30 cellular contexts compared by ENCODE assay signal in the genomic region with DNA sequence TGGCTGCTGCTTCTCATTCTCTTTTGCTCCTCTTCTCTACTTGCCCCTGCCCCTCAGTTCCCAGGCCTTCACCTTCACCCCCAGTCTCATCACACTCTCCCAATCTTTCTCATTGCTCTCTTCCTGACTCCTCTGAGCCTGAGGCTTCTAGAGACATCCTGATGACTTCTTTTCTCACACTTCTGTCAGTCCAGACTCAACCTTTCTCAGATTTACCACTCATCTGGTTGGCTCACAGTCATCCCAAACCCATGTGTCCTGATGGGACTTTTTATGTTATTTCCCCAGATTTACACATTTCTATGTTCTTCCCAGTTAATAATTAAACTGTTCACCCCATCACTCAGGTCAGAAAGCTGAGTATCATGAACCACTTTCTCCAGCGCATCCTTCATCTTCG.
DNase-seq lines count a peak whose midpoint lies in the region; ATAC-seq lines count a peak whose summit lies in the region.
"Had no signal": no experiment of that assay in that cellular context is flagged by ENCODE, and none has a peak within 500 bp of the region (broad histone marks: within the 10 kb centered on the region; RNA-seq: fewer than 3 reads in every experiment).

No MANE protein-coding gene starts in this region.

- H3K27me3 Mint-ChIP-seq in stimulated activated naive CD8-positive, alpha-beta T cell treated with anti-CD3 and anti-CD28 coated beads, Interleukin-15, Interleukin-2, amounts not matched to agents 100 ng/mL and 50 ng/mL, for 24 hours, result no peaks in the 10 kb centered on the region
- H3K27me3 Mint-ChIP-seq in T-cell, result no peaks in the 10 kb centered on the region
- H3K27me3 Mint-ChIP-seq: activated T-cell treated with anti-CD3 and anti-CD28 coated beads, Interleukin-2, amount 50 U/mL, for 24 hours; CD4-positive, alpha-beta memory T cell had no signal

- H3K9me3 Mint-ChIP-seq in stimulated activated naive CD8-positive, alpha-beta T cell treated with anti-CD3 and anti-CD28 coated beads, Interleukin-15, Interleukin-2, amounts not matched to agents 100 ng/mL and 50 ng/mL, for 24 hours, result peaks cover 3% of the 10 kb centered on the region
- peaks cover 2 to 14% (median 3%) of the 10 kb centered on the region in 3 donors for H3K9me3 Mint-ChIP-seq in T-cell

- CTCF ChIA-PET in T-cell (lab: Charles Lee), result interaction anchor here in 1 of 2 donors (0.6 kb wide), 1 partner anchor 122 kb away, joined by 3 read pairs; no protein-coding TSS in a partner anchor

- H3K4me1 Mint-ChIP-seq in stimulated activated naive CD8-positive, alpha-beta T cell treated with anti-CD3 and anti-CD28 coated beads, Interleukin-15, Interleukin-2, amounts not matched to agents 100 ng/mL and 50 ng/mL, for 24 hours (ENCODE audit: low read depth), result peaks cover 29% of the 10 kb centered on the region
- peaks cover 22 to 30% (median 27%) of the 10 kb centered on the region in 3 donors for H3K4me1 Mint-ChIP-seq in T-cell

- no peak for ATAC-seq in stimulated activated naive CD8-positive, alpha-beta T cell treated with anti-CD3 and anti-CD28 coated beads, Interleukin-15, Interleukin-2, amounts not matched to agents 100 U/mL and 50 U/mL, for 24 hours
- ATAC-seq in HG02759 (IDR thresholded peaks at IDR 0.05; ENCODE audit: unreplicated experiment) (peak; percentile 76), T-cell (replicated peaks in 1 of 4) (no peak), HG03521 (IDR thresholded peaks at IDR 0.05; ENCODE audit: unreplicated experiment) (no peak), HG03342 (IDR thresholded peaks at IDR 0.05; ENCODE audit: unreplicated experiment) (no peak)
- ATAC-seq: body of pancreas, HepG2, left lobe of liver, psoas muscle had no signal

- POLR2A ChIA-PET in T-cell (lab: Charles Lee), result interaction anchor here in 1 of 2 donors (0.6 kb wide), 1 partner anchor 322 kb away, joined by 3 read pairs; no protein-coding TSS in a partner anchor

- H3K27ac Mint-ChIP-seq in stimulated activated naive CD8-positive, alpha-beta T cell treated with anti-CD3 and anti-CD28 coated beads, Interleukin-15, Interleukin-2, amounts not matched to agents 100 ng/mL and 50 ng/mL, for 24 hours, result peak overlapping the region; percentile 6
- H3K27ac Mint-ChIP-seq in T-cell, result peak overlapping the region; percentile 0 to 18
- H3K27ac Mint-ChIP-seq: activated T-cell treated with anti-CD3 and anti-CD28 coated beads, Interleukin-2, amount 50 U/mL, for 24 hours had no signal

- no peak overlapping the region for H3K4me3 Mint-ChIP-seq in stimulated activated naive CD8-positive, alpha-beta T cell treated with anti-CD3 and anti-CD28 coated beads, Interleukin-15, Interleukin-2, amounts not matched to agents 100 ng/mL and 50 ng/mL, for 24 hours
- no peak overlapping the region for H3K4me3 Mint-ChIP-seq in T-cell
- H3K4me3 Mint-ChIP-seq: activated T-cell treated with anti-CD3 and anti-CD28 coated beads, Interleukin-2, amount 50 U/mL, for 24 hours had no signal

- H3K36me3 Mint-ChIP-seq in stimulated activated naive CD8-positive, alpha-beta T cell treated with anti-CD3 and anti-CD28 coated beads, Interleukin-15, Interleukin-2, amounts not matched to agents 100 ng/mL and 50 ng/mL, for 24 hours (ENCODE audit: low read depth), result peaks cover 7% of the 10 kb centered on the region
- H3K36me3 Mint-ChIP-seq in T-cell, result peaks cover 9% of the 10 kb centered on the region

- no peak for DNase-seq in stimulated activated naive CD8-positive, alpha-beta T cell treated with anti-CD3 and anti-CD28 coated beads, Interleukin-15, Interleukin-2, amounts not matched to agents 100 U/mL and 50 U/mL, for 24 hours
- DNase-seq in T-cell, result no peak
- DNase-seq in NCI-H446 (lab: John Stamatoyannopoulos, UW), result no peak
- no peak for DNase-seq in iPS-NIHi7 (ENCODE audit: extremely low spot score)
- DNase-seq: activated CD4-positive, alpha-beta T cell treated with anti-CD3 and anti-CD28 coated beads for 4 hours; activated gamma-delta T cell; activated T-cell treated with anti-CD3 and anti-CD28 coated beads, Interleukin-2, amount 50 U/mL, for 24 hours; body of pancreas; CD4-positive, alpha-beta memory T cell; cerebellar nuclear complex; DMS 273 treated with DMSO at 0.1 percent for 48 hours; EL; HCEC 1CT; hypothalamus; mesenchymal stem cell; NCI-H1092; NCI-H187; NCI-H2171; NCI-H510A treated with DMSO at 0.1 percent for 48 hours; occipital lobe; psoas muscle; SHP77; sigmoid colon; stimulated activated naive CD4-positive, alpha-beta T cell treated with Interleukin-2 at 50 U/mL for 16 hours had no signal
